ENCODE assay signal across 4 cellular contexts in the genomic region with DNA sequence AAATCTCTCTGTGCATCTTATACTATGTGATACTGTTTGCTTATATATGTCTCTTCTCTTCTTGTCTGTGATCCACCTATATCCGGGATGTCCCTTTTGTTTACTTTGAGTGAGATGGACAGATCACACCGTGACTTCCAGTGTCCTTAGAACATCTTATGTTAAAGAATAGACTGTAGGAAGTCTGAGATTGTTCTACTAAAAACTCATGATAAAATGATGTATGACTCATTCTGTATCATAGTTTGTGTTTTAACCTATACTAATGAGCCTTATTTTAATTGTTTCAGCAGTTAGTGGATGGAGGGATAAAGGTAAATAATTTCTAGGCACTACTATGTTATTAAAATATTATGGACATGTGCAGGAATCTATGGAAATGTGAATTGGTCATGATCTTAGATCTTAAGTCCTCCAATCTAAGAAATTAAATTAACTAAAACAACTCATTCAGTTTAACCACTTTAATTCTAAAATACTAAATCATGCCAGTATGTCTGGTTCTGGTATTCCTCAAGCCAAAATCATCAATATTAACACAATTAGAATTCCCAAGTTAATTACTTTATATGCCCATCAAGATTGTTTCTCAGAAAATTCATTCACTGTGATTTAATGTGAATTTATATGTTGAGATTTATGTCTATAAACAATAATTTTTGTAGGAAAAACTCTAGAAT.
TF ChIP-seq lines count a peak whose summit lies in the region.

No MANE protein-coding gene starts in this region.

TF ChIP-seq in SK-N-SH treated with all-trans-retinoic acid at 6 μM for 48 hours, 23 proteins besides CTCF, POLR2A, EP300 and RAD21 (continues in another document):
- TF ChIP-seq BACH2 (CRISPR knock-in tag; IDR thresholded peaks at IDR 0.05; ENCODE audit: borderline replicate concordance) (no peak), OSR1 (CRISPR knock-in tag; IDR thresholded peaks at IDR 0.05) (no peak), TCF4 (CRISPR knock-in tag; IDR thresholded peaks at IDR 0.05; ENCODE audit: borderline replicate concordance) (0 out of 2 replicates have a peak, but pooled peaks have one; percentile 36), PPARA (CRISPR knock-in tag; IDR thresholded peaks at IDR 0.05; ENCODE audit: borderline replicate concordance) (no peak), RARB (CRISPR knock-in tag; IDR thresholded peaks at IDR 0.05) (no peak)
- TF ChIP-seq, protein P1, sequence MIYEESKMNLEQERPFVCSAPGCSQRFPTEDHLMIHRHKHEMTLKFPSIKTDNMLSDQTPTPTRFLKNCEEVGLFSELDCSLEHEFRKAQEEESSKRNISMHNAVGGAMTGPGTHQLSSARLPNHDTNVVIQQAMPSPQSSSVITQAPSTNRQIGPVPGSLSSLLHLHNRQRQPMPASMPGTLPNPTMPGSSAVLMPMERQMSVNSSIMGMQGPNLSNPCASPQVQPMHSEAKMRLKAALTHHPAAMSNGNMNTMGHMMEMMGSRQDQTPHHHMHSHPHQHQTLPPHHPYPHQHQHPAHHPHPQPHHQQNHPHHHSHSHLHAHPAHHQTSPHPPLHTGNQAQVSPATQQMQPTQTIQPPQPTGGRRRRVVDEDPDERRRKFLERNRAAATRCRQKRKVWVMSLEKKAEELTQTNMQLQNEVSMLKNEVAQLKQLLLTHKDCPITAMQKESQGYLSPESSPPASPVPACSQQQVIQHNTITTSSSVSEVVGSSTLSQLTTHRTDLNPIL (CRISPR knock-in tag; IDR thresholded peaks at IDR 0.05; ENCODE audit: low read depth): no peak
- TF ChIP-seq, protein P2, sequence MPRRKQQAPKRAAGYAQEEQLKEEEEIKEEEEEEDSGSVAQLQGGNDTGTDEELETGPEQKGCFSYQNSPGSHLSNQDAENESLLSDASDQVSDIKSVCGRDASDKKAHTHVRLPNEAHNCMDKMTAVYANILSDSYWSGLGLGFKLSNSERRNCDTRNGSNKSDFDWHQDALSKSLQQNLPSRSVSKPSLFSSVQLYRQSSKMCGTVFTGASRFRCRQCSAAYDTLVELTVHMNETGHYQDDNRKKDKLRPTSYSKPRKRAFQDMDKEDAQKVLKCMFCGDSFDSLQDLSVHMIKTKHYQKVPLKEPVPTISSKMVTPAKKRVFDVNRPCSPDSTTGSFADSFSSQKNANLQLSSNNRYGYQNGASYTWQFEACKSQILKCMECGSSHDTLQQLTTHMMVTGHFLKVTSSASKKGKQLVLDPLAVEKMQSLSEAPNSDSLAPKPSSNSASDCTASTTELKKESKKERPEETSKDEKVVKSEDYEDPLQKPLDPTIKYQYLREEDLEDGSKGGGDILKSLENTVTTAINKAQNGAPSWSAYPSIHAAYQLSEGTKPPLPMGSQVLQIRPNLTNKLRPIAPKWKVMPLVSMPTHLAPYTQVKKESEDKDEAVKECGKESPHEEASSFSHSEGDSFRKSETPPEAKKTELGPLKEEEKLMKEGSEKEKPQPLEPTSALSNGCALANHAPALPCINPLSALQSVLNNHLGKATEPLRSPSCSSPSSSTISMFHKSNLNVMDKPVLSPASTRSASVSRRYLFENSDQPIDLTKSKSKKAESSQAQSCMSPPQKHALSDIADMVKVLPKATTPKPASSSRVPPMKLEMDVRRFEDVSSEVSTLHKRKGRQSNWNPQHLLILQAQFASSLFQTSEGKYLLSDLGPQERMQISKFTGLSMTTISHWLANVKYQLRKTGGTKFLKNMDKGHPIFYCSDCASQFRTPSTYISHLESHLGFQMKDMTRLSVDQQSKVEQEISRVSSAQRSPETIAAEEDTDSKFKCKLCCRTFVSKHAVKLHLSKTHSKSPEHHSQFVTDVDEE (CRISPR knock-in tag; IDR thresholded peaks at IDR 0.05): no peak

TF ChIP-seq in SK-N-SH, 30 proteins besides CTCF, POLR2A, EP300 and RAD21 (continues in another document):
- TF ChIP-seq EZH2phosphoT487 (IDR thresholded peaks at IDR 0.05; ENCODE audit: borderline replicate concordance, low read depth) (no peak), NFIC (IDR thresholded peaks at IDR 0.05; ENCODE audit: borderline replicate concordance) (no peak), CHD2 (IDR thresholded peaks at IDR 0.05; ENCODE audit: low read length, partially characterized antibody) (no peak)
- TF ChIP-seq, protein P3, sequence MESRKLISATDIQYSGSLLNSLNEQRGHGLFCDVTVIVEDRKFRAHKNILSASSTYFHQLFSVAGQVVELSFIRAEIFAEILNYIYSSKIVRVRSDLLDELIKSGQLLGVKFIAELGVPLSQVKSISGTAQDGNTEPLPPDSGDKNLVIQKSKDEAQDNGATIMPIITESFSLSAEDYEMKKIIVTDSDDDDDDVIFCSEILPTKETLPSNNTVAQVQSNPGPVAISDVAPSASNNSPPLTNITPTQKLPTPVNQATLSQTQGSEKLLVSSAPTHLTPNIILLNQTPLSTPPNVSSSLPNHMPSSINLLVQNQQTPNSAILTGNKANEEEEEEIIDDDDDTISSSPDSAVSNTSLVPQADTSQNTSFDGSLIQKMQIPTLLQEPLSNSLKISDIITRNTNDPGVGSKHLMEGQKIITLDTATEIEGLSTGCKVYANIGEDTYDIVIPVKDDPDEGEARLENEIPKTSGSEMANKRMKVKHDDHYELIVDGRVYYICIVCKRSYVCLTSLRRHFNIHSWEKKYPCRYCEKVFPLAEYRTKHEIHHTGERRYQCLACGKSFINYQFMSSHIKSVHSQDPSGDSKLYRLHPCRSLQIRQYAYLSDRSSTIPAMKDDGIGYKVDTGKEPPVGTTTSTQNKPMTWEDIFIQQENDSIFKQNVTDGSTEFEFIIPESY (IDR thresholded peaks at IDR 0.05; ENCODE audit: borderline replicate concordance, low read depth): no peak
- TF ChIP-seq, protein P4, sequence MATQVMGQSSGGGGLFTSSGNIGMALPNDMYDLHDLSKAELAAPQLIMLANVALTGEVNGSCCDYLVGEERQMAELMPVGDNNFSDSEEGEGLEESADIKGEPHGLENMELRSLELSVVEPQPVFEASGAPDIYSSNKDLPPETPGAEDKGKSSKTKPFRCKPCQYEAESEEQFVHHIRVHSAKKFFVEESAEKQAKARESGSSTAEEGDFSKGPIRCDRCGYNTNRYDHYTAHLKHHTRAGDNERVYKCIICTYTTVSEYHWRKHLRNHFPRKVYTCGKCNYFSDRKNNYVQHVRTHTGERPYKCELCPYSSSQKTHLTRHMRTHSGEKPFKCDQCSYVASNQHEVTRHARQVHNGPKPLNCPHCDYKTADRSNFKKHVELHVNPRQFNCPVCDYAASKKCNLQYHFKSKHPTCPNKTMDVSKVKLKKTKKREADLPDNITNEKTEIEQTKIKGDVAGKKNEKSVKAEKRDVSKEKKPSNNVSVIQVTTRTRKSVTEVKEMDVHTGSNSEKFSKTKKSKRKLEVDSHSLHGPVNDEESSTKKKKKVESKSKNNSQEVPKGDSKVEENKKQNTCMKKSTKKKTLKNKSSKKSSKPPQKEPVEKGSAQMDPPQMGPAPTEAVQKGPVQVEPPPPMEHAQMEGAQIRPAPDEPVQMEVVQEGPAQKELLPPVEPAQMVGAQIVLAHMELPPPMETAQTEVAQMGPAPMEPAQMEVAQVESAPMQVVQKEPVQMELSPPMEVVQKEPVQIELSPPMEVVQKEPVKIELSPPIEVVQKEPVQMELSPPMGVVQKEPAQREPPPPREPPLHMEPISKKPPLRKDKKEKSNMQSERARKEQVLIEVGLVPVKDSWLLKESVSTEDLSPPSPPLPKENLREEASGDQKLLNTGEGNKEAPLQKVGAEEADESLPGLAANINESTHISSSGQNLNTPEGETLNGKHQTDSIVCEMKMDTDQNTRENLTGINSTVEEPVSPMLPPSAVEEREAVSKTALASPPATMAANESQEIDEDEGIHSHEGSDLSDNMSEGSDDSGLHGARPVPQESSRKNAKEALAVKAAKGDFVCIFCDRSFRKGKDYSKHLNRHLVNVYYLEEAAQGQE (IDR thresholded peaks at IDR 0.05; ENCODE audit: low read depth, low read length): no peak

TF ChIP-seq in endothelial cell of umbilical vein, 7 proteins besides CTCF, POLR2A, EP300 and RAD21:
- TF ChIP-seq FOS (IDR thresholded peaks at IDR 0.05; ENCODE audit: borderline replicate concordance, insufficient read depth, low read length) (peak; percentile 79), GATA2 (IDR thresholded peaks at IDR 0.05; ENCODE audit: insufficient read depth, insufficient read length, low read depth, low read length) (peak; percentile 18), POLR2AphosphoS5 (IDR thresholded peaks at IDR 0.05; ENCODE audit: insufficient read depth, low read depth, low read length) (no peak), EZH2 (IDR thresholded peaks at IDR 0.05; ENCODE audit: borderline replicate concordance, low read depth, low read length, severe bottlenecking) (no peak), JUN (IDR thresholded peaks at IDR 0.05; ENCODE audit: borderline replicate concordance, insufficient read depth, insufficient read length, low read depth) (peak; percentile 38)

TF ChIP-seq in GM23338, 12 proteins besides CTCF, POLR2A, EP300 and RAD21:
- TF ChIP-seq ZNF114 (CRISPR knock-in tag; IDR thresholded peaks at IDR 0.05): no peak
